Comparison of ENCODE assay signal across 8 cellular contexts in genomic region chr13:97221989-97222700, GRCh38. TPM values are rescaled to one million over a fixed set of nuclear protein-coding genes. Genes with fewer than 3 reads are reported as not detected.
DNase-seq lines count a peak whose midpoint lies in the region; ATAC-seq and TF ChIP-seq lines count a peak whose summit lies in the region.

MBNL2 (plus strand) TSS chr13:97222333; CDS start chr13:97276236, 53,903 bp downstream.

- in situ Hi-C loops in transverse colon (cut with MboI; ENCODE audit: low pct_ligation_motif_present in 1 of 4, low pct_unique_long_range_greater_than_20kb in 1 of 4, low sequenced_read_pairs in 3 of 4), result loop anchor here in 3 of 4 donors (10.0 to 25.0 kb wide), 4 partner anchors 110 to 213 kb away; partner anchors contain the start of gene RAP2A (in 1 of the 3)

- TF ChIP-seq CTCF in GM12865 (IDR thresholded peaks at IDR 0.05; ENCODE audit: insufficient read depth, low read depth, low read length, missing control alignments) (no peak), transverse colon (IDR thresholded peaks at IDR 0.05) (no peak)

- no peaks in the 10 kb centered on the region for H3K9me3 ChIP-seq in transverse colon

- H3K27me3 Mint-ChIP-seq in T-cell, result no peaks in the 10 kb centered on the region

- TF ChIP-seq EP300 in transverse colon (IDR thresholded peaks at IDR 0.05; ENCODE audit: low read depth), result peak; percentile 75

- H3K4me3 Mint-ChIP-seq in T-cell, result peak within 1 kb of the TSS; percentile 79 to 93 (median 85)

- H3K9me3 Mint-ChIP-seq in T-cell, result no peaks in the 10 kb centered on the region

- peak; percentile 95 for ATAC-seq in HG02759 (IDR thresholded peaks at IDR 0.05; ENCODE audit: unreplicated experiment)
- ATAC-seq in T-cell (replicated peaks in 1 of 4), result peak; percentile 96 to 98 (median 98)

- H3K36me3 Mint-ChIP-seq in T-cell, result peaks cover 3% of the 10 kb centered on the region

- peak within 1 kb of the TSS; percentile 79 to 97 for H3K27ac Mint-ChIP-seq in T-cell

- WGBS in adipose tissue, 3 donors, result 1 to 7% (median 6%) methylated on average over 15 of the region's 15 CpGs
- 3 to 6% methylated on average over 10 to 15 of the region's 15 CpGs for WGBS in transverse colon (ENCODE audit: low coverage in 1 of 2), 2 donors

- peaks cover 39 to 49% (median 44%) of the 10 kb centered on the region in 3 donors for H3K4me1 Mint-ChIP-seq in T-cell

- CTCF ChIA-PET in T-cell (lab: Charles Lee), result interaction anchor here in 1 of 2 donors (0.8 to 4.5 kb wide), 4 partner anchors 12 to 113 kb away, joined by 3 to 26 read pairs (median 12); no protein-coding TSS in a partner anchor

- intact Hi-C loops in cardiac septum (cut with DNase I) (loop anchor here (2.0 to 5.0 kb wide), 3 partner anchors 35 to 210 kb away; partner anchors contain the start of gene RAP2A), transverse colon (cut with DNase I; ENCODE audit: low total_unique reads) (loop anchor here (5.0 kb wide), 2 partner anchors 105 to 115 kb away; no protein-coding TSS in a partner anchor)

- H3K4me3 ChIP-seq in GM12865 (ENCODE audit: low read depth, low read length) (peak within 1 kb of the TSS; percentile 95), transverse colon (peak within 1 kb of the TSS; percentile 33 to 79 (median 44))

- DNase-seq in GM12865 (ENCODE audit: low read depth) (peak; percentile 92), NCI-H128 (lab: John Stamatoyannopoulos, UW; ENCODE audit: unreplicated experiment) (peak; percentile 15), T-cell (peak; percentile 58 to 94 (median 86)), cardiac septum (ENCODE audit: low spot score) (peak; percentile 95), pons (ENCODE audit: low spot score) (peak; percentile 99), transverse colon (peak; percentile 94)

- peaks cover 10 to 41% (median 37%) of the 10 kb centered on the region in 4 donors for H3K4me1 ChIP-seq in transverse colon

- H3K27ac ChIP-seq in adipose tissue (ENCODE audit: low read depth, low read length) (peak within 1 kb of the TSS; percentile 76), transverse colon (peak within 1 kb of the TSS; percentile 90 to 96 (median 90))

- POLR2A ChIA-PET in T-cell (lab: Charles Lee), result interaction anchor here (0.6 to 4.2 kb wide), 9 partner anchors 10 to 1349 kb away, joined by 3 to 63 read pairs (median 7); partner anchors contain the start of gene RAP2A (in 2 of the 2)

- peak; percentile 90 for TF ChIP-seq POLR2A in transverse colon (IDR thresholded peaks at IDR 0.05)

- H3K27me3 ChIP-seq in transverse colon, result no peaks in the 10 kb centered on the region

- no peaks in the 10 kb centered on the region for H3K36me3 ChIP-seq in transverse colon

RNA-seq across cellular contexts. Expression of gene MBNL2, which starts in this region (rescaled TPM):
- 10 to 100 TPM; 21.0 to 33.7 (median 28.5) TPM for total RNA-seq in T-cell
- 10 to 100 TPM; 17.8 to 34.3 (median 23.7) TPM for polyA plus RNA-seq in adipose tissue
- total RNA-seq in cardiac septum, result 67.6 TPM
- total RNA-seq in transverse colon, result 10 to 100 TPM; 26.9 to 53.7 (median 46.1) TPM

Comparison
In these comparisons a context has a peak if more than half of its experiments do, and no peak if none do; other contexts are left out.
1. Peak in every context shown above with its lines: DNase-seq, ATAC-seq, H3K4me3 ChIP-seq and H3K27ac ChIP-seq.
2. DNase-seq: peak in every context shown above with its lines; median percentile 99 in pons; 95 in cardiac septum; 94 in transverse colon; 92 in GM12865; 86 in T-cell; 15 in NCI-H128.